9 cellular contexts compared by ENCODE assay signal in the genomic region with DNA sequence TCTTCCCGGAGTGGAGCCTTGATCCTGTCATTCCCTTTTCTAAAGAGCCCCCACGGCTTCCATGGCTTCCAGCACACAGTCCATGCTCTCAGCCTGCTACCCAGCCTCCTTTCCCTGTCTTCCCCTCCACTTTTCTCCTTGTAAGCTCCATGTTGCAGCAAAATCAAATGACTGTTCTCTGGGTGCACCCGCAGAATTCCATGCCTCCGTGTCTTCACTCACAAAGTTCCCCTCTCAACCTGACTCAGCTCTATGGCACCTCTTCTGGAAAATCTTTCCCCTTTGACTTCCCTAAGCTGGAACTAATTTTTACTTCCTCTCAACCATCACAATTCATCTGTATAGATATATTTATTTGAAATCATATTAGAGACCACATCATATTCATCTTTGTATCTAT. TPM values are rescaled to one million over a fixed set of nuclear protein-coding genes. Genes with fewer than 3 reads are reported as not detected.
DNase-seq lines count a peak whose midpoint lies in the region; ATAC-seq lines count a peak whose summit lies in the region.
"Had no signal": no experiment of that assay in that cellular context is flagged by ENCODE, and none has a peak within 500 bp of the region (broad histone marks: within the 10 kb centered on the region; RNA-seq: fewer than 3 reads in every experiment).

No MANE protein-coding gene starts in this region.

- peak overlapping the region; percentile 89 for H3K4me3 Mint-ChIP-seq in activated T-helper 17 cell treated with anti-CD3 and anti-CD28 coated beads, Interleukin-2, amount 50 U/mL, for 72 hours

- ATAC-seq in activated T-helper 17 cell treated with anti-CD3 and anti-CD28 coated beads, Interleukin-2, amount 50 U/mL, for 72 hours (replicated peaks) = no peak
- ATAC-seq in GM21619 (IDR thresholded peaks at IDR 0.05; ENCODE audit: unreplicated experiment) (no peak), GM19328 (IDR thresholded peaks at IDR 0.05; ENCODE audit: unreplicated experiment) (no peak), HG03378 (IDR thresholded peaks at IDR 0.05; ENCODE audit: unreplicated experiment) (no peak)

- H3K27me3 Mint-ChIP-seq in activated T-helper 17 cell treated with anti-CD3 and anti-CD28 coated beads, Interleukin-2, amount 50 U/mL, for 72 hours = no peaks in the 10 kb centered on the region

- H3K4me1 Mint-ChIP-seq in activated T-helper 17 cell treated with anti-CD3 and anti-CD28 coated beads, Interleukin-2, amount 50 U/mL, for 72 hours = peaks cover 31% of the 10 kb centered on the region

- DNase-seq in ELR (ENCODE audit: low read depth) (peak; percentile 73), iris pigment epithelial cell (ENCODE audit: low read depth) (peak; percentile 48), substantia nigra (lab: John Stamatoyannopoulos, UW) (no peak)
- DNase-seq: activated effector memory CD4-positive, alpha-beta T cell treated with anti-CD3 and anti-CD28 coated beads, Interleukin-2, amount 50 U/mL, for 16 hours had no signal

- peak overlapping the region; percentile 75 for H3K27ac Mint-ChIP-seq in activated T-helper 17 cell treated with anti-CD3 and anti-CD28 coated beads, Interleukin-2, amount 50 U/mL, for 72 hours

- H3K36me3 Mint-ChIP-seq in activated T-helper 17 cell treated with anti-CD3 and anti-CD28 coated beads, Interleukin-2, amount 50 U/mL, for 72 hours (ENCODE audit: low read depth) = peaks cover 33% of the 10 kb centered on the region

- H3K27ac ChIP-seq in substantia nigra (ENCODE audit: low read depth, low read length, poor library complexity, severe bottlenecking) = peak overlapping the region; percentile 4
- H3K27ac ChIP-seq: VCaP had no signal

- H3K9me3 Mint-ChIP-seq in activated T-helper 17 cell treated with anti-CD3 and anti-CD28 coated beads, Interleukin-2, amount 50 U/mL, for 72 hours = no peaks in the 10 kb centered on the region

RNA-seq across cellular contexts. Expression of a gene that starts 3.5 kb away (rescaled TPM):
- 10 to 100 TPM; 18.0 to 22.7 TPM for total RNA-seq in activated T-helper 17 cell treated with anti-CD3 and anti-CD28 coated beads, Interleukin-2, amount 50 U/mL, for 72 hours

Comparison
In these comparisons a context has a peak if more than half of its experiments do, and no peak if none do; other contexts are left out.
1. DNase-seq: peak in ELR (single experiment) and iris pigment epithelial cell (single experiment); none in substantia nigra (0 of 49).